ENCODE assay signal across 10 cellular contexts in genomic region chr1:153646672-153647374, GRCh38. TPM values are rescaled to one million over a fixed set of nuclear protein-coding genes. Genes with fewer than 3 reads are reported as not detected.
A peak's percentile ranks its signal among the peaks of the same experiment; 100 is the strongest.
DNase-seq lines count a peak whose midpoint lies in the region; ATAC-seq and TF ChIP-seq lines count a peak whose summit lies in the region.
"Had no signal": no experiment of that assay in that cellular context is flagged by ENCODE, and none has a peak within 500 bp of the region (broad histone marks: within the 10 kb centered on the region; RNA-seq: fewer than 3 reads in every experiment).

No MANE protein-coding gene starts in this region.

- H3K27me3 ChIP-seq in GM23338 (ENCODE audit: insufficient read depth) (no peaks in the 10 kb centered on the region), Panc1 (ENCODE audit: control insufficient read depth, insufficient read depth, low read length) (no peaks in the 10 kb centered on the region), endodermal cell (ENCODE audit: control insufficient read depth, insufficient read depth, low read length, poor library complexity, severe bottlenecking) (no peaks in the 10 kb centered on the region), osteoblast (ENCODE audit: insufficient read depth, low read length) (no peaks in the 10 kb centered on the region)
- H3K27me3 ChIP-seq: hepatocyte had no signal

- H3K9me3 Mint-ChIP-seq in GM23338, result no peaks in the 10 kb centered on the region
- no peaks in the 10 kb centered on the region for H3K9me3 Mint-ChIP-seq in endodermal cell

- H3K79me2 ChIP-seq in GM23338 (replicated peaks; ENCODE audit: insufficient read depth) (peaks cover 7% of the 10 kb centered on the region; the same call in 1 of the 2 replicates), osteoblast (ENCODE audit: insufficient read depth, low read length) (peaks cover 16% of the 10 kb centered on the region)

- in situ Hi-C loops in Panc1 (cut with HindIII; ENCODE audit: low pct_unique_long_range_greater_than_20kb, low sequenced_read_pairs), result no loop called here

- H3K9me2 ChIP-seq in GM23338 (ENCODE audit: insufficient read depth), result no peaks in the 10 kb centered on the region

- 92 to 100% methylated on average over 2 to 5 of the region's 5 CpGs for WGBS in endodermal cell (ENCODE audit: insufficient coverage in 1 of 2, insufficient read length in 1 of 2), 2 experiments

- H3K4me1 ChIP-seq in GM23338 (ENCODE audit: insufficient read depth) (no peaks in the 10 kb centered on the region), Panc1 (ENCODE audit: control insufficient read depth, insufficient read depth, low read length) (no peaks in the 10 kb centered on the region), endodermal cell (ENCODE audit: control insufficient read depth, insufficient read depth, low read length) (peaks cover 16% of the 10 kb centered on the region), osteoblast (ENCODE audit: insufficient read depth, low read length) (no peaks in the 10 kb centered on the region)

- H3K27me3 Mint-ChIP-seq in GM23338 (ENCODE audit: insufficient read depth, low read depth, poor library complexity) (peaks cover 12% of the 10 kb centered on the region), endodermal cell (ENCODE audit: insufficient read depth) (no peaks in the 10 kb centered on the region)

- H3K4me3 ChIP-seq in GM23338 (no peak overlapping the region), Panc1 (ENCODE audit: low read depth in 2 of 2, low read length in 2 of 2) (no peak overlapping the region), endodermal cell (ENCODE audit: low read length) (no peak overlapping the region), osteoblast (ENCODE audit: insufficient read depth, low read length) (no peak overlapping the region)
- H3K4me3 ChIP-seq: hepatocyte had no signal

- H3F3A ChIP-seq in GM23338 (replicated peaks; ENCODE audit: low read depth), result peaks cover 44% of the 10 kb centered on the region

- no peak; the same call in 2 of the 3 replicates for ATAC-seq in GM23338
- ATAC-seq in Panc1, result peak; percentile 46
- no peak for ATAC-seq in GM21717 (IDR thresholded peaks at IDR 0.05; ENCODE audit: unreplicated experiment)
- ATAC-seq in HG02759 (IDR thresholded peaks at IDR 0.05; ENCODE audit: unreplicated experiment), result no peak

- no peak overlapping the region for H3K4me2 ChIP-seq in GM23338
- no peak overlapping the region for H3K4me2 ChIP-seq in osteoblast (ENCODE audit: insufficient read depth, low read length)
- H3K4me2 ChIP-seq: hepatocyte had no signal

- H2AFZ ChIP-seq in GM23338 (no peak overlapping the region), osteoblast (ENCODE audit: low read length) (no peak overlapping the region)
- H2AFZ ChIP-seq: hepatocyte had no signal

- H3K4me1 Mint-ChIP-seq in GM23338, result peaks cover 6% of the 10 kb centered on the region
- peaks cover 19% of the 10 kb centered on the region for H3K4me1 Mint-ChIP-seq in endodermal cell

- CTCF ChIA-PET in Panc1 (lab: Charles Lee), result interaction anchor here (1.1 kb wide), 1 partner anchor 124 kb away, joined by 3 read pairs; no protein-coding TSS in a partner anchor

- no peak overlapping the region for H3K9ac ChIP-seq in endodermal cell (ENCODE audit: extremely low read depth, low read length, poor library complexity, severe bottlenecking)

- peaks cover 31% of the 10 kb centered on the region for H4K20me1 ChIP-seq in GM23338 (replicated peaks; ENCODE audit: insufficient read depth)
- peaks cover 16% of the 10 kb centered on the region for H4K20me1 ChIP-seq in osteoblast (ENCODE audit: insufficient read depth, low read length)

- no TSS peak for BruUV-seq in Panc1 (replicated peaks; lab: Mats Ljungman, UMichigan)

- H3K27ac ChIP-seq in GM23338 (ENCODE audit: low read depth) (peak overlapping the region; percentile 89), Panc1 (ENCODE audit: low read length) (no peak overlapping the region), endodermal cell (ENCODE audit: low read depth, low read length) (no peak overlapping the region), osteoblast (ENCODE audit: low read depth, low read length) (no peak overlapping the region)
- H3K27ac ChIP-seq: hepatocyte had no signal

- H3K27ac Mint-ChIP-seq in GM23338 (peak overlapping the region; percentile 57; the same call in 1 of the 2 replicates), endodermal cell (peak overlapping the region; percentile 64)

- intact Hi-C loops in Panc1 (cut with micrococcal nuclease; ENCODE audit: unreplicated experiment), result no loop called here

- H3K9me3 ChIP-seq in Panc1 (ENCODE audit: control insufficient read depth, insufficient read depth, low read depth, low read length) (no peaks in the 10 kb centered on the region), endodermal cell (ENCODE audit: control insufficient read depth, low read length) (no peaks in the 10 kb centered on the region), osteoblast (ENCODE audit: low read depth, low read length) (no peaks in the 10 kb centered on the region)

- H3K36me3 ChIP-seq in GM23338 (ENCODE audit: insufficient read depth) (peaks cover 37% of the 10 kb centered on the region), Panc1 (ENCODE audit: control insufficient read depth, insufficient read depth, low read length) (peaks cover 31% of the 10 kb centered on the region), endodermal cell (ENCODE audit: control insufficient read depth, insufficient read depth, low read length) (peaks cover 51% of the 10 kb centered on the region), osteoblast (ENCODE audit: insufficient read depth, low read length) (peaks cover 42% of the 10 kb centered on the region)

- no peak overlapping the region for H3K4me3 Mint-ChIP-seq in GM23338
- H3K4me3 Mint-ChIP-seq in endodermal cell, result no peak overlapping the region

- peaks cover 49% of the 10 kb centered on the region for H3K36me3 Mint-ChIP-seq in GM23338 (ENCODE audit: low read depth)
- H3K36me3 Mint-ChIP-seq in endodermal cell (ENCODE audit: low read depth), result peaks cover 47% of the 10 kb centered on the region

- TF ChIP-seq CTCF in GM23338 (conservative IDR thresholded peaks at IDR 0.05; ENCODE audit: low read depth in 2 of 2) (no peak), Panc1 (IDR thresholded peaks at IDR 0.05) (no peak), endodermal cell (conservative IDR thresholded peaks at IDR 0.05) (no peak), osteoblast (IDR thresholded peaks at IDR 0.05; ENCODE audit: extremely low read depth, low read depth, low read length) (no peak)

- POLR2A ChIA-PET in Panc1 (lab: Charles Lee), result no interaction called here

- DNase-seq in GM23338 (ENCODE audit: low spot score) (no peak), Panc1 (ENCODE audit: low read depth, low spot score) (no peak), endodermal cell (no peak), osteoblast (ENCODE audit: insufficient read length, low spot score, missing footprints) (peak; percentile 55), foreskin melanocyte (no peak)
- DNase-seq: NK-92 treated with Interleukin-12 subunit alpha and Interleukin-12 subunit beta, amount 100 ng/mL, for 24 hours had no signal

RNA-seq across cellular contexts. Expression of gene SNAPIN, which starts 11.7 kb away (rescaled TPM):
- 25.6 and 28.1 TPM in 2 replicates for total RNA-seq in GM23338 (2014; rRNA removed; shearing (Covaris generic))
- 43.7 and 48.5 TPM in 2 replicates for polyA plus RNA-seq in GM23338 (2016; fragmentation: Nextera tagmentation; extraction: Ambion mirVana)
- total RNA-seq in Panc1 (2021; ENCODE audit: unreplicated experiment) (46.8 TPM), endodermal cell (10 to 100 TPM; 23.5 to 25.5 TPM), osteoblast (53.6 TPM in 2 replicates)
- polyA plus RNA-seq in Panc1 (2012; ENCODE audit: insufficient read length), result 45.1 TPM
- polyA plus RNA-seq in endodermal cell (2013, experiment 1 of 2), result 50.9 TPM
- 42.8 TPM for polyA plus RNA-seq in endodermal cell (2013, experiment 2 of 2)

RNA-seq across cellular contexts. Expression of gene CHTOP, which starts 13.0 kb away (rescaled TPM):
- total RNA-seq in GM23338 (2014; rRNA removed; shearing (Covaris generic)), result 68.9 and 73.4 TPM in 2 replicates
- 86.6 and 97.8 TPM in 2 replicates for polyA plus RNA-seq in GM23338 (2016; fragmentation: Nextera tagmentation; extraction: Ambion mirVana)
- total RNA-seq in Panc1 (2021; ENCODE audit: unreplicated experiment) (87.0 TPM), endodermal cell (100 to 1,000 TPM in 1 of 2 donors, 10 to 100 TPM in 1; 98.4 to 117 TPM), osteoblast (38.9 and 40.9 TPM in 2 replicates)
- polyA plus RNA-seq in Panc1 (2012; ENCODE audit: insufficient read length), result 94.2 TPM
- polyA plus RNA-seq in endodermal cell (2013, experiment 1 of 2), result 115 TPM
- polyA plus RNA-seq in endodermal cell (2013, experiment 2 of 2), result 106 TPM

RNA-seq across cellular contexts. Expression of gene S100A1, which starts 18.6 kb away (rescaled TPM):
- total RNA-seq in GM23338 (2014; rRNA removed; shearing (Covaris generic)), result 0.66 TPM in 1 of 2 replicates, not detected in the other
- 0.13 TPM in 1 of 2 replicates, not detected in the other for polyA plus RNA-seq in GM23338 (2016; fragmentation: Nextera tagmentation; extraction: Ambion mirVana)
- total RNA-seq in Panc1 (2021; ENCODE audit: unreplicated experiment) (2.9 TPM), endodermal cell (1 to 10 TPM; 1.8 to 5.0 TPM), osteoblast (0.29 TPM in 1 of 2 replicates, not detected in the other)
- 8.0 TPM for polyA plus RNA-seq in Panc1 (2012; ENCODE audit: insufficient read length)
- polyA plus RNA-seq in endodermal cell (2013, experiment 1 of 2), result 1.8 TPM
- polyA plus RNA-seq in endodermal cell (2013, experiment 2 of 2), result 2.2 TPM
- total RNA-seq: activated CD8-positive, alpha-beta memory T cell treated with anti-CD3 and anti-CD28 coated beads for 36 hours had no signal

RNA-seq across cellular contexts. Expression of gene S100A13, which starts 19.5 kb away (rescaled TPM):
- total RNA-seq in GM23338 (2014; rRNA removed; shearing (Covaris generic)), result 32.7 and 35.3 TPM in 2 replicates
- 165 and 182 TPM in 2 replicates for polyA plus RNA-seq in GM23338 (2016; fragmentation: Nextera tagmentation; extraction: Ambion mirVana)
- total RNA-seq in Panc1 (2021; ENCODE audit: unreplicated experiment) (111 TPM), endodermal cell (100 to 1,000 TPM; 224 to 284 TPM), osteoblast (121 and 165 TPM in 2 replicates)
- polyA plus RNA-seq in Panc1 (2012; ENCODE audit: insufficient read length), result 218 TPM
- polyA plus RNA-seq in endodermal cell (2013, experiment 1 of 2), result 186 TPM
- 215 TPM for polyA plus RNA-seq in endodermal cell (2013, experiment 2 of 2)

RNA-seq across cellular contexts. Expression of gene ILF2, which starts 24.0 kb away (rescaled TPM):
- 314 and 337 TPM in 2 replicates for total RNA-seq in GM23338 (2014; rRNA removed; shearing (Covaris generic))
- polyA plus RNA-seq in GM23338 (2016; fragmentation: Nextera tagmentation; extraction: Ambion mirVana), result 204 and 214 TPM in 2 replicates
- total RNA-seq in Panc1 (2021; ENCODE audit: unreplicated experiment), result 221 TPM
- polyA plus RNA-seq in Panc1 (2012; ENCODE audit: insufficient read length), result 155 TPM
- 100 to 1,000 TPM; 280 to 315 TPM for total RNA-seq in endodermal cell
- 351 TPM for polyA plus RNA-seq in endodermal cell (2013, experiment 1 of 2)
- polyA plus RNA-seq in endodermal cell (2013, experiment 2 of 2), result 338 TPM
- 130 and 142 TPM in 2 replicates for total RNA-seq in osteoblast
